20 cellular contexts compared by ENCODE assay signal in the genomic region with DNA sequence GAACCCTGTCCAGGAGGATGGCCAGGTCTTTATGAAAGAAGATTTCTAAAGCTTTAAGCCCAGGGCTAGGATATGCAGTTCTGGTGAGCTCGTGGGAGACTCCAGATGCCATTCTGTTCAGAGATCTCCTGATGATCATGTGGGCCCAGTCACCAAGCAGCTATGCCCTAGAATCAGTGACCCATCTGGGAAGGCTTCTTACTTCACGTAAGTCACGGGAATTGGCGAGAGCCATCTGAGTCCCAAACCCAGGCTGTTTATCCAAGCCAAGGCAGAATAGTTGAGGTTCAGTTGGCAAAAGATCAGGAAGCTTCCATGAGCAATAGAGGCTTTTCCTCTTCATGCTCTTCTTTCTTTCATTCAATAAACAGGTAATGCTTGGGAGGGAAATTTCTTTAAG. TPM values are rescaled to one million over a fixed set of nuclear protein-coding genes. Genes with fewer than 3 reads are reported as not detected.
"Had no signal": no experiment of that assay in that cellular context is flagged by ENCODE, and none has a peak within 500 bp of the region (broad histone marks: within the 10 kb centered on the region; RNA-seq: fewer than 3 reads in every experiment).

No MANE protein-coding gene starts in this region.

- H3K9me3 Mint-ChIP-seq: activated CD4-positive, alpha-beta memory T cell treated with anti-CD3 and anti-CD28 coated beads, Interleukin-2, amount 10 ng/mL, durations not matched to agents 7 days and 5 days; activated naive CD8-positive, alpha-beta T cell treated with anti-CD3 and anti-CD28 coated beads for 36 hours; immature natural killer cell; natural killer cell treated with Interleukin-12 subunit alpha and Interleukin-12 subunit beta and Interleukin-15 and Interleukin-18, amount 100 ng/mL, for 72 hours; type B pancreatic cell had no signal

- H3K27me3 Mint-ChIP-seq: type B pancreatic cell had no signal

- H3K27ac Mint-ChIP-seq: activated CD4-positive, alpha-beta memory T cell treated with anti-CD3 and anti-CD28 coated beads, Interleukin-2, amount 10 ng/mL, durations not matched to agents 7 days and 5 days; activated naive CD8-positive, alpha-beta T cell treated with anti-CD3 and anti-CD28 coated beads for 36 hours; immature natural killer cell; natural killer cell treated with Interleukin-12 subunit alpha and Interleukin-12 subunit beta and Interleukin-15 and Interleukin-18, amount 100 ng/mL, for 72 hours; type B pancreatic cell had no signal

- H3K4me3 Mint-ChIP-seq: activated CD4-positive, alpha-beta memory T cell treated with anti-CD3 and anti-CD28 coated beads, Interleukin-2, amount 10 ng/mL, durations not matched to agents 7 days and 5 days; activated naive CD8-positive, alpha-beta T cell treated with anti-CD3 and anti-CD28 coated beads for 36 hours; immature natural killer cell; natural killer cell treated with Interleukin-12 subunit alpha and Interleukin-12 subunit beta and Interleukin-15 and Interleukin-18, amount 100 ng/mL, for 72 hours; type B pancreatic cell had no signal

- H3K4me1 Mint-ChIP-seq: activated CD4-positive, alpha-beta memory T cell treated with anti-CD3 and anti-CD28 coated beads, Interleukin-2, amount 10 ng/mL, durations not matched to agents 7 days and 5 days; immature natural killer cell had no signal

- H3K4me3 ChIP-seq: mucosa of descending colon, prostate gland, right lobe of liver, suprapubic skin had no signal

- H3K36me3 Mint-ChIP-seq: activated naive CD8-positive, alpha-beta T cell treated with anti-CD3 and anti-CD28 coated beads for 36 hours; immature natural killer cell; natural killer cell treated with Interleukin-12 subunit alpha and Interleukin-12 subunit beta and Interleukin-15 and Interleukin-18, amount 100 ng/mL, for 72 hours had no signal

- ATAC-seq: mucosa of descending colon; natural killer cell treated with Interleukin-12 subunit alpha and Interleukin-12 subunit beta and Interleukin-15 and Interleukin-18, amount 100 ng/mL, for 72 hours; right lobe of liver had no signal

- DNase-seq: activated CD4-positive, alpha-beta memory T cell treated with anti-CD3 and anti-CD28 coated beads, Interleukin-2, amount 10 ng/mL, durations not matched to agents 7 days and 5 days; activated CD4-positive, alpha-beta T cell treated with anti-CD3 and anti-CD28 coated beads for 1 hour; activated gamma-delta T cell; activated naive CD8-positive, alpha-beta T cell treated with anti-CD3 and anti-CD28 coated beads for 36 hours; activated T-cell treated with anti-CD3 and anti-CD28 coated beads, Interleukin-2, amount 50 U/mL, for 48 hours; anterior cingulate cortex; caudate nucleus; cortex of kidney; effector CD8-positive, alpha-beta T cell; immature natural killer cell; mucosa of descending colon; nucleus accumbens; right lobe of liver; stimulated activated CD4-positive, alpha-beta T cell treated with anti-CD3 and anti-CD28 coated beads, Interleukin-2, amount 100 ng/mL, for 24 hours; stimulated activated naive CD4-positive, alpha-beta T cell; SW 1271 had no signal

RNA-seq across cellular contexts. Expression of a gene that starts 23.9 kb away (rescaled TPM):
- total RNA-seq: activated CD4-positive, alpha-beta memory T cell treated with anti-CD3 and anti-CD28 coated beads, Interleukin-2, amount 10 ng/mL, durations not matched to agents 7 days and 5 days had no signal
